22 cellular contexts compared by ENCODE assay signal in genomic region chr11:128164090-128164741, GRCh38.
DNase-seq lines count a peak whose midpoint lies in the region; ATAC-seq and TF ChIP-seq lines count a peak whose summit lies in the region.
"Had no signal": no experiment of that assay in that cellular context is flagged by ENCODE, and none has a peak within 500 bp of the region (broad histone marks: within the 10 kb centered on the region; RNA-seq: fewer than 3 reads in every experiment).

No MANE protein-coding gene starts in this region.

- H3K79me2 ChIP-seq in GM23338 (replicated peaks; ENCODE audit: insufficient read depth) (no peaks in the 10 kb centered on the region), neural progenitor cell (ENCODE audit: low read depth) (no peaks in the 10 kb centered on the region)

- no peak overlapping the region for H3K9ac ChIP-seq in neural progenitor cell

- H3K4me3 ChIP-seq in GM23338 (no peak overlapping the region), neural progenitor cell (no peak overlapping the region), dorsolateral prefrontal cortex (no peak overlapping the region), lower lobe of right lung (no peak overlapping the region)
- H3K4me3 ChIP-seq: PC-9 had no signal

- H3K9me3 ChIP-seq in neural progenitor cell (ENCODE audit: low read depth) = no peaks in the 10 kb centered on the region
- no peaks in the 10 kb centered on the region for H3K9me3 ChIP-seq in lower lobe of right lung

- peak overlapping the region; percentile 47; the same call in 1 of the 2 replicates for H2AFZ ChIP-seq in GM23338
- no peak overlapping the region for H2AFZ ChIP-seq in neural progenitor cell (replicated peaks)
- H2AFZ ChIP-seq: PC-9 had no signal

- no peaks in the 10 kb centered on the region for H3K9me2 ChIP-seq in GM23338 (ENCODE audit: insufficient read depth)

- H3K4me1 Mint-ChIP-seq in GM23338 (no peaks in the 10 kb centered on the region), endothelial cell (ENCODE audit: unreplicated experiment) (peaks cover 38% of the 10 kb centered on the region), neural progenitor cell (peaks cover 9% of the 10 kb centered on the region)

- H3K4me3 Mint-ChIP-seq in GM23338 = no peak overlapping the region
- peak overlapping the region; percentile 21 for H3K4me3 Mint-ChIP-seq in endothelial cell (ENCODE audit: unreplicated experiment)
- H3K4me3 Mint-ChIP-seq in neural progenitor cell = no peak overlapping the region
- H3K4me3 Mint-ChIP-seq: CD8-positive, alpha-beta T cell had no signal

- DNase-seq in GM23338 (ENCODE audit: low spot score) = no peak
- no peak for DNase-seq in endothelial cell (ENCODE audit: low spot score)
- DNase-seq in left lobe of liver (ENCODE audit: low spot score) = no peak
- DNase-seq in neural progenitor cell (ENCODE audit: low spot score) = peak; percentile 15
- DNase-seq in GF-D8 (lab: John Stamatoyannopoulos, UW) = no peak
- DNase-seq in effector CD4-positive, alpha-beta T cell = no peak
- no peak for DNase-seq in dorsolateral prefrontal cortex
- no peak for DNase-seq in lower lobe of right lung
- DNase-seq: AML-193; C1 segment of cervical spinal cord; CD8-positive, alpha-beta T cell; DMS153; KBM-7; NCI-H1105; NCI-H146; NCI-H2029; NCI-H2227 treated with DMSO at 0.1 percent for 48 hours; NCI-H510A; NCI-H748 treated with DMSO at 0.1 percent for 48 hours; PC-9; RPMI8226; SHP77 had no signal

- H3F3A ChIP-seq in GM23338 (replicated peaks; ENCODE audit: low read depth) (no peaks in the 10 kb centered on the region), neural progenitor cell (ENCODE audit: low read depth) (no peaks in the 10 kb centered on the region)

- H4K20me1 ChIP-seq in GM23338 (replicated peaks; ENCODE audit: insufficient read depth) (no peaks in the 10 kb centered on the region), neural progenitor cell (ENCODE audit: low read depth) (no peaks in the 10 kb centered on the region)

- intact Hi-C loops in dorsolateral prefrontal cortex (cut with DNase I) = loop anchor here in 1 of 2 donors (10.0 kb wide), 1 partner anchor 791 kb away; no protein-coding TSS in a partner anchor
- intact Hi-C loops in lower lobe of right lung (cut with DNase I) = no loop called here

- peaks cover 2% of the 10 kb centered on the region for H3K27me3 Mint-ChIP-seq in GM23338 (ENCODE audit: insufficient read depth, low read depth, poor library complexity)
- H3K27me3 Mint-ChIP-seq in endothelial cell (ENCODE audit: unreplicated experiment) = peaks cover 4% of the 10 kb centered on the region
- peaks cover 2% of the 10 kb centered on the region for H3K27me3 Mint-ChIP-seq in neural progenitor cell (ENCODE audit: insufficient read depth, low read depth)

- ATAC-seq in GM23338 (no peak), left lobe of liver (peak; percentile 71), lower lobe of right lung (no peak)
- ATAC-seq: CD8-positive, alpha-beta T cell had no signal

- H3K27ac ChIP-seq in GM23338 (ENCODE audit: low read depth) (no peak overlapping the region), neural progenitor cell (no peak overlapping the region), dorsolateral prefrontal cortex (no peak overlapping the region), lower lobe of right lung (no peak overlapping the region)
- H3K27ac ChIP-seq: PC-9 had no signal

- H3K36me3 ChIP-seq in GM23338 (ENCODE audit: insufficient read depth) (no peaks in the 10 kb centered on the region), neural progenitor cell (no peaks in the 10 kb centered on the region), lower lobe of right lung (no peaks in the 10 kb centered on the region)

- no peaks in the 10 kb centered on the region for H3K36me3 Mint-ChIP-seq in GM23338 (ENCODE audit: low read depth)
- no peaks in the 10 kb centered on the region for H3K36me3 Mint-ChIP-seq in endothelial cell (ENCODE audit: low read depth, unreplicated experiment)
- H3K36me3 Mint-ChIP-seq in neural progenitor cell = no peaks in the 10 kb centered on the region
- H3K36me3 Mint-ChIP-seq: CD8-positive, alpha-beta T cell had no signal

- H3K27ac Mint-ChIP-seq in GM23338 (no peak overlapping the region), endothelial cell (ENCODE audit: unreplicated experiment) (peak overlapping the region; percentile 94), neural progenitor cell (peak overlapping the region; percentile 48)
- H3K27ac Mint-ChIP-seq: CD8-positive, alpha-beta T cell had no signal

- TF ChIP-seq CTCF in GM23338 (conservative IDR thresholded peaks at IDR 0.05; ENCODE audit: low read depth in 2 of 2) = no peak
- no peak for TF ChIP-seq CTCF in endothelial cell (IDR thresholded peaks at IDR 0.05; ENCODE audit: unreplicated experiment)
- no peak for TF ChIP-seq CTCF in neural progenitor cell (IDR thresholded peaks at IDR 0.05)
- no peak for TF ChIP-seq CTCF in dorsolateral prefrontal cortex (IDR thresholded peaks at IDR 0.05 in 54 of 56, conservative IDR thresholded peaks at IDR 0.05 in 2 of 56; ENCODE audit: low read depth in 1 of 56, partially characterized antibody in 56 of 56)
- TF ChIP-seq CTCF in lower lobe of right lung (IDR thresholded peaks at IDR 0.05) = no peak

- H3K4me1 ChIP-seq in GM23338 (ENCODE audit: insufficient read depth) (no peaks in the 10 kb centered on the region; the same call in 1 of the 2 replicates), neural progenitor cell (peaks cover 4% of the 10 kb centered on the region), lower lobe of right lung (no peaks in the 10 kb centered on the region)

- H3K4me2 ChIP-seq in GM23338 (no peak overlapping the region), neural progenitor cell (no peak overlapping the region)
- H3K4me2 ChIP-seq: PC-9 had no signal

- H3K27me3 ChIP-seq in GM23338 (ENCODE audit: insufficient read depth) (no peaks in the 10 kb centered on the region), neural progenitor cell (no peaks in the 10 kb centered on the region), dorsolateral prefrontal cortex (peaks cover 0 to 35% (median 0%) of the 10 kb centered on the region in 45 donors), lower lobe of right lung (ENCODE audit: low read depth) (no peaks in the 10 kb centered on the region)

- H3K9me3 Mint-ChIP-seq in GM23338 (no peaks in the 10 kb centered on the region), endothelial cell (ENCODE audit: unreplicated experiment) (no peaks in the 10 kb centered on the region), neural progenitor cell (no peaks in the 10 kb centered on the region)
- H3K9me3 Mint-ChIP-seq: CD8-positive, alpha-beta T cell had no signal

TF ChIP-seq in GM23338, 12 proteins besides CTCF, POLR2A, EP300 and RAD21 (continues in another document):
- TF ChIP-seq EZH2 (IDR thresholded peaks at IDR 0.05; ENCODE audit: low read depth, unreplicated experiment) (no peak), STAT1 (IDR thresholded peaks at IDR 0.05; ENCODE audit: unreplicated experiment) (no peak), ZNF331 (CRISPR knock-in tag; IDR thresholded peaks at IDR 0.05; ENCODE audit: low read depth) (no peak), POLR2AphosphoS5 (IDR thresholded peaks at IDR 0.05; ENCODE audit: low read depth) (no peak), ETS1 (IDR thresholded peaks at IDR 0.05) (no peak), NANOG (IDR thresholded peaks at IDR 0.05; ENCODE audit: borderline replicate concordance) (no peak), REST (IDR thresholded peaks at IDR 0.05; ENCODE audit: unreplicated experiment) (no peak), CREB1 (CRISPR knock-in tag; IDR thresholded peaks at IDR 0.05; ENCODE audit: low read depth) (no peak), EZH2phosphoT487 (IDR thresholded peaks at IDR 0.05; ENCODE audit: unreplicated experiment) (no peak), JUNB (IDR thresholded peaks at IDR 0.05; ENCODE audit: unreplicated experiment) (no peak), ZNF114 (CRISPR knock-in tag; IDR thresholded peaks at IDR 0.05) (no peak)
